ENCODE assay signal across 16 cellular contexts in genomic region chr22:25514436-25514835, GRCh38. TPM values are rescaled to one million over a fixed set of nuclear protein-coding genes. Genes with fewer than 3 reads are reported as not detected.
DNase-seq lines count a peak whose midpoint lies in the region; ATAC-seq, FAIRE-seq and TF ChIP-seq lines count a peak whose summit lies in the region.
"Had no signal": no experiment of that assay in that cellular context is flagged by ENCODE, and none has a peak within 500 bp of the region (broad histone marks: within the 10 kb centered on the region; RNA-seq: fewer than 3 reads in every experiment).

No MANE protein-coding gene starts in this region.

- H3K9me3 ChIP-seq in astrocyte (ENCODE audit: insufficient read depth, low read depth, low read length) (no peaks in the 10 kb centered on the region), thyroid gland (no peaks in the 10 kb centered on the region)
- H3K9me3 ChIP-seq: BLaER1, heart left ventricle had no signal

- FAIRE-seq in astrocyte (lab: Jason Lieb, UNC), result no peak

- H3K36me3 ChIP-seq in astrocyte (ENCODE audit: insufficient read depth, low read length) (no peaks in the 10 kb centered on the region), mesendoderm (ENCODE audit: control insufficient read depth, insufficient read depth, low read length) (no peaks in the 10 kb centered on the region), thyroid gland (no peaks in the 10 kb centered on the region)

- intact Hi-C loops in thyroid gland (cut with DNase I), result no loop called here

- no peak for TF ChIP-seq CTCF in astrocyte (IDR thresholded peaks at IDR 0.05; ENCODE audit: insufficient read depth, low read depth, low read length)
- TF ChIP-seq CTCF in thyroid gland (IDR thresholded peaks at IDR 0.05), result no peak

- no peak overlapping the region for H2BK5ac ChIP-seq in mesendoderm (ENCODE audit: low read length)

- H2BK120ac ChIP-seq in mesendoderm (ENCODE audit: low read depth, low read length), result no peak overlapping the region

- no peak overlapping the region for H3K18ac ChIP-seq in mesendoderm (ENCODE audit: low read length)

- H4K5ac ChIP-seq in mesendoderm (ENCODE audit: low read length), result no peak overlapping the region

- no peak for ATAC-seq in GM19328 (IDR thresholded peaks at IDR 0.05; ENCODE audit: unreplicated experiment)
- ATAC-seq in GM18907 (IDR thresholded peaks at IDR 0.05; ENCODE audit: unreplicated experiment), result no peak
- ATAC-seq: heart left ventricle, left lobe of liver had no signal

- no peak for TF ChIP-seq POLR2A in thyroid gland (IDR thresholded peaks at IDR 0.05)

- no CpG with 5 or more reads among the region's 8 CpGs for WGBS in mesendoderm (ENCODE audit: extremely low coverage, insufficient coverage, low lambda C conversion rate)
- WGBS in thyroid gland, 2 donors, result 68 to 75% methylated on average over 8 of the region's 8 CpGs

- no peak overlapping the region for H2AK5ac ChIP-seq in mesendoderm (ENCODE audit: low read length)

- H3K27me3 ChIP-seq in astrocyte (ENCODE audit: insufficient read depth, low read length) (no peaks in the 10 kb centered on the region), mesendoderm (ENCODE audit: insufficient read depth, low read length, poor library complexity) (no peaks in the 10 kb centered on the region), thyroid gland (no peaks in the 10 kb centered on the region)
- H3K27me3 ChIP-seq: BLaER1, cardiac muscle cell, heart left ventricle had no signal

- H3K4me2 ChIP-seq in astrocyte (ENCODE audit: low read length) (no peak overlapping the region), mesendoderm (ENCODE audit: low read length) (no peak overlapping the region)
- H3K4me2 ChIP-seq: BLaER1 had no signal

- H3K9ac ChIP-seq in astrocyte (ENCODE audit: low read length), result no peak overlapping the region
- no peak overlapping the region for H3K9ac ChIP-seq in mesendoderm (ENCODE audit: low read length)
- H3K9ac ChIP-seq: BLaER1 had no signal

- H3K4me1 ChIP-seq in astrocyte (ENCODE audit: insufficient read depth, low read length), result no peaks in the 10 kb centered on the region
- no peaks in the 10 kb centered on the region for H3K4me1 ChIP-seq in mesendoderm (ENCODE audit: control insufficient read depth, low read depth, low read length)
- H3K4me1 ChIP-seq in thyroid gland, result peaks cover 6 to 11% of the 10 kb centered on the region in 2 donors
- H3K4me1 ChIP-seq: BLaER1, heart left ventricle had no signal

- H2AFZ ChIP-seq in astrocyte (ENCODE audit: low read depth, low read length), result no peak overlapping the region

- H3K23ac ChIP-seq in mesendoderm (ENCODE audit: low read length), result no peak overlapping the region

- H3K27ac Mint-ChIP-seq in astrocyte (ENCODE audit: unreplicated experiment), result peak overlapping the region; percentile 59
- H3K27ac Mint-ChIP-seq: activated CD4-positive, alpha-beta T cell treated with anti-CD3 and anti-CD28 coated beads, Interleukin-2, amount 10 ng/mL, durations not matched to agents 24 days and 14 days; activated naive CD8-positive, alpha-beta T cell had no signal

- H4K20me1 ChIP-seq in astrocyte (ENCODE audit: insufficient read depth, low read length), result no peaks in the 10 kb centered on the region
- H4K20me1 ChIP-seq: BLaER1 had no signal

- no peak overlapping the region for H3K4me3 ChIP-seq in astrocyte (ENCODE audit: insufficient read depth, low read depth, low read length)
- H3K4me3 ChIP-seq in mesendoderm (ENCODE audit: low read length), result no peak overlapping the region
- no peak overlapping the region for H3K4me3 ChIP-seq in thyroid gland (replicated peaks in 1 of 3)
- H3K4me3 ChIP-seq: BLaER1, cardiac muscle cell, heart left ventricle had no signal

- peaks cover 13% of the 10 kb centered on the region for H3K36me3 Mint-ChIP-seq in astrocyte (ENCODE audit: low read depth, unreplicated experiment)

- H4K8ac ChIP-seq in mesendoderm (ENCODE audit: low read depth, low read length), result no peak overlapping the region

- no peak overlapping the region for H2BK15ac ChIP-seq in mesendoderm (replicated peaks; ENCODE audit: low read depth)

- no peaks in the 10 kb centered on the region for H3K79me1 ChIP-seq in mesendoderm (ENCODE audit: low read length)

- peaks cover 6% of the 10 kb centered on the region for H3K4me1 Mint-ChIP-seq in astrocyte (ENCODE audit: low read depth, unreplicated experiment)
- H3K4me1 Mint-ChIP-seq: activated CD4-positive, alpha-beta T cell treated with anti-CD3 and anti-CD28 coated beads, Interleukin-2, amount 10 ng/mL, durations not matched to agents 24 days and 14 days had no signal

- H3K27me3 Mint-ChIP-seq in astrocyte (ENCODE audit: low read depth, unreplicated experiment), result no peaks in the 10 kb centered on the region
- H3K27me3 Mint-ChIP-seq: activated naive CD8-positive, alpha-beta T cell had no signal

- peak; percentile 8 for DNase-seq in ELR (ENCODE audit: low read depth)
- peak; percentile 8 for DNase-seq in HS-5 (ENCODE audit: low read depth)
- no peak for DNase-seq in astrocyte (ENCODE audit: low read depth)
- DNase-seq in mesendoderm, result peak; percentile 69
- DNase-seq in thyroid gland, result no peak
- DNase-seq: activated CD4-positive, alpha-beta T cell treated with anti-CD3 and anti-CD28 coated beads, Interleukin-2, amount 10 ng/mL, durations not matched to agents 24 days and 14 days; GOT3; heart left ventricle; NCI-H187 treated with DMSO at 0.1 percent for 48 hours; occipital lobe had no signal

- no peaks in the 10 kb centered on the region for H3K9me3 Mint-ChIP-seq in astrocyte (ENCODE audit: unreplicated experiment)
- H3K9me3 Mint-ChIP-seq: activated CD4-positive, alpha-beta T cell treated with anti-CD3 and anti-CD28 coated beads, Interleukin-2, amount 10 ng/mL, durations not matched to agents 24 days and 14 days had no signal

- no peak overlapping the region for H3K56ac ChIP-seq in mesendoderm (ENCODE audit: low read length)

- H3K79me2 ChIP-seq in astrocyte (ENCODE audit: insufficient read depth, low read length), result no peaks in the 10 kb centered on the region
- no peaks in the 10 kb centered on the region for H3K79me2 ChIP-seq in mesendoderm (ENCODE audit: control insufficient read depth, insufficient read depth, low read length)

- H3K4ac ChIP-seq in mesendoderm (ENCODE audit: low read depth, low read length), result no peak overlapping the region

- H3K4me3 Mint-ChIP-seq in astrocyte (ENCODE audit: unreplicated experiment), result no peak overlapping the region
- H3K4me3 Mint-ChIP-seq: activated CD4-positive, alpha-beta T cell treated with anti-CD3 and anti-CD28 coated beads, Interleukin-2, amount 10 ng/mL, durations not matched to agents 24 days and 14 days; activated naive CD8-positive, alpha-beta T cell had no signal

- H3K27ac ChIP-seq in astrocyte (ENCODE audit: low read depth, low read length), result no peak overlapping the region
- no peak overlapping the region for H3K27ac ChIP-seq in mesendoderm (ENCODE audit: low read depth, low read length)
- no peak overlapping the region for H3K27ac ChIP-seq in thyroid gland
- H3K27ac ChIP-seq: BLaER1, cardiac muscle cell, heart left ventricle had no signal

RNA-seq across cellular contexts. Expression of gene GRK3, which starts 50.0 kb away (rescaled TPM):
- total RNA-seq in astrocyte (7.2 TPM in 2 replicates), thyroid gland (10 to 100 TPM in 1 of 4 donors, 1 to 10 TPM in 3; 7.6 to 10.7 (median 8.8) TPM)
- polyA plus RNA-seq in mesendoderm (2013, experiment 1 of 2), result 6.8 TPM
- 6.8 TPM for polyA plus RNA-seq in mesendoderm (2013, experiment 2 of 2)

Comparison
In these comparisons a context has a peak if more than half of its experiments do, and no peak if none do; other contexts are left out.
1. DNase-seq: peak in ELR (single experiment), HS-5 (single experiment) and mesendoderm (single experiment); none in astrocyte (single experiment) and thyroid gland (0 of 2).